Comparison of ENCODE assay signal across 8 cellular contexts in genomic region chr17:63476857-63477470, GRCh38. TPM values are rescaled to one million over a fixed set of nuclear protein-coding genes. Genes with fewer than 3 reads are reported as not detected.
DNase-seq lines count a peak whose midpoint lies in the region; ATAC-seq and TF ChIP-seq lines count a peak whose summit lies in the region.

ACE (plus strand) TSS chr17:63477061; CDS start chr17:63477095, 34 bp downstream.

- 0% methylated on average over 45 to 65 of the region's 77 CpGs for WGBS in mesodermal cell (ENCODE audit: insufficient coverage in 2 of 2), 2 experiments
- WGBS in suprapubic skin = 10% methylated on average over 2 of the region's 77 CpGs

- H3K36me3 ChIP-seq in effector memory CD4-positive, alpha-beta T cell (ENCODE audit: control insufficient read depth, insufficient read depth, low read length) = no peaks in the 10 kb centered on the region
- H3K36me3 ChIP-seq in mesodermal cell (ENCODE audit: control insufficient read depth, insufficient read depth, low read length) (no peaks in the 10 kb centered on the region), suprapubic skin (no peaks in the 10 kb centered on the region)

- TF ChIP-seq POLR2A in suprapubic skin (IDR thresholded peaks at IDR 0.05) = no peak

- TF ChIP-seq CTCF in activated B cell treated with CpG ODN at 0.5 μM for 24 hours (IDR thresholded peaks at IDR 0.05) = no peak
- TF ChIP-seq CTCF in suprapubic skin (IDR thresholded peaks at IDR 0.05) = no peak

- peak; percentile 59 for ATAC-seq in activated B cell treated with CpG ODN at 0.5 μM for 24 hours (ENCODE audit: low read depth)

- DNase-seq in NCI-H1417 (lab: John Stamatoyannopoulos, UW) = peak; percentile 67 to 93 (median 84)
- DNase-seq in NCI-H1417 treated with DMSO at 0.1 percent for 48 hours (lab: John Stamatoyannopoulos, UW) = no peak
- DNase-seq in NCI-H1092 (lab: John Stamatoyannopoulos, UW) = peak; percentile 56
- DNase-seq in activated B cell treated with CpG ODN at 0.5 μM for 24 hours = peak; percentile 35
- DNase-seq in effector memory CD4-positive, alpha-beta T cell = peak; percentile 17 to 22 (median 20)
- DNase-seq in suprapubic skin (ENCODE audit: low spot score in 2 of 2) = no peak
- no peak for DNase-seq in ureter (ENCODE audit: low spot score)

- peaks cover 29% of the 10 kb centered on the region for H3K27me3 Mint-ChIP-seq in activated B cell treated with CpG ODN at 0.5 μM for 24 hours

- POLR2A ChIA-PET in activated B cell treated with CpG ODN at 0.5 μM for 24 hours (lab: Charles Lee) = no interaction called here

- CTCF ChIA-PET in activated B cell treated with CpG ODN at 0.5 μM for 24 hours (lab: Charles Lee) = interaction anchor here (0.7 to 5.7 kb wide), 7 partner anchors 12 to 135 kb away, joined by 3 to 155 read pairs (median 3); partner anchors contain the start of gene CYB561

- H3K27ac ChIP-seq in effector memory CD4-positive, alpha-beta T cell (ENCODE audit: insufficient read depth, low read length, poor library complexity, severe bottlenecking) = no peak within 1 kb of the TSS
- no peak within 1 kb of the TSS for H3K27ac ChIP-seq in mesodermal cell (ENCODE audit: low read depth, low read length, severe bottlenecking)
- H3K27ac ChIP-seq in suprapubic skin = no peak within 1 kb of the TSS

- peak within 1 kb of the TSS; percentile 64 for H3K4me3 ChIP-seq in effector memory CD4-positive, alpha-beta T cell (ENCODE audit: insufficient read depth, low read depth, low read length, poor library complexity, severe bottlenecking)
- H3K4me3 ChIP-seq in mesodermal cell (ENCODE audit: extremely low read depth, insufficient read depth, low read length, poor library complexity, severe bottlenecking) (peak within 1 kb of the TSS; percentile 46), suprapubic skin (peak within 1 kb of the TSS; percentile 64)

- no peaks in the 10 kb centered on the region for H3K9me3 Mint-ChIP-seq in activated B cell treated with CpG ODN at 0.5 μM for 24 hours

- H3K9me3 ChIP-seq in effector memory CD4-positive, alpha-beta T cell (ENCODE audit: control insufficient read depth, low read length) = no peaks in the 10 kb centered on the region
- no peaks in the 10 kb centered on the region for H3K9me3 ChIP-seq in mesodermal cell (ENCODE audit: control insufficient read depth, low read length)
- no peaks in the 10 kb centered on the region for H3K9me3 ChIP-seq in suprapubic skin

- peak within 1 kb of the TSS; percentile 71 for H3K4me3 Mint-ChIP-seq in activated B cell treated with CpG ODN at 0.5 μM for 24 hours

- intact Hi-C loops in activated B cell treated with CpG ODN at 0.5 μM for 24 hours (cut with micrococcal nuclease) = loop anchor here (2.0 to 5.0 kb wide), 2 partner anchors 14 to 220 kb away; no protein-coding TSS in a partner anchor

- no peak within 1 kb of the TSS for H3K27ac Mint-ChIP-seq in activated B cell treated with CpG ODN at 0.5 μM for 24 hours

- peaks cover 17% of the 10 kb centered on the region for H3K4me1 Mint-ChIP-seq in activated B cell treated with CpG ODN at 0.5 μM for 24 hours

- no peak for TF ChIP-seq EP300 in suprapubic skin (IDR thresholded peaks at IDR 0.05)

- peaks cover 20% of the 10 kb centered on the region for H3K4me1 ChIP-seq in effector memory CD4-positive, alpha-beta T cell (ENCODE audit: control insufficient read depth, insufficient read depth, low read length, poor library complexity, severe bottlenecking)
- H3K4me1 ChIP-seq in mesodermal cell (ENCODE audit: control insufficient read depth, insufficient read depth, low read length, poor library complexity, severe bottlenecking) (peaks cover 29% of the 10 kb centered on the region), suprapubic skin (peaks cover 33% of the 10 kb centered on the region)

- peaks cover 5% of the 10 kb centered on the region for H3K27me3 ChIP-seq in effector memory CD4-positive, alpha-beta T cell (replicated peaks; ENCODE audit: control insufficient read depth, insufficient read depth, low read length, poor library complexity, severe bottlenecking)
- peaks cover 22% of the 10 kb centered on the region for H3K27me3 ChIP-seq in suprapubic skin

- no peaks in the 10 kb centered on the region for H3K36me3 Mint-ChIP-seq in activated B cell treated with CpG ODN at 0.5 μM for 24 hours (ENCODE audit: low read depth)

RNA-seq across cellular contexts. Expression of gene ACE, which starts in this region (rescaled TPM):
- total RNA-seq in activated B cell treated with CpG ODN at 0.5 μM for 24 hours (3.2 and 3.3 TPM in 2 replicates), suprapubic skin (1 to 10 TPM in 3 of 4 donors, under 1 TPM in 1; 0.79 to 6.3 (median 4.0) TPM), ureter (7.5 TPM)
- 12.6 TPM for polyA plus RNA-seq in mesodermal cell (2013, experiment 1 of 2)
- 9.2 TPM for polyA plus RNA-seq in mesodermal cell (2013, experiment 2 of 2)

Comparison
In these comparisons a context has a peak if more than half of its experiments do, and no peak if none do; other contexts are left out.
1. DNase-seq: peak in NCI-H1417 (3 of 3), NCI-H1092 (single experiment), activated B cell treated with CpG ODN at 0.5 μM for 24 hours (single experiment) and effector memory CD4-positive, alpha-beta T cell (3 of 3); none in NCI-H1417 treated with DMSO at 0.1 percent for 48 hours (single experiment), suprapubic skin (0 of 2) and ureter (single experiment).
2. Peak in every context shown above with its lines, with median percentiles within 50 percentile points of each other: H3K4me3 ChIP-seq.